ENCODE assay signal across 12 cellular contexts in the genomic region with DNA sequence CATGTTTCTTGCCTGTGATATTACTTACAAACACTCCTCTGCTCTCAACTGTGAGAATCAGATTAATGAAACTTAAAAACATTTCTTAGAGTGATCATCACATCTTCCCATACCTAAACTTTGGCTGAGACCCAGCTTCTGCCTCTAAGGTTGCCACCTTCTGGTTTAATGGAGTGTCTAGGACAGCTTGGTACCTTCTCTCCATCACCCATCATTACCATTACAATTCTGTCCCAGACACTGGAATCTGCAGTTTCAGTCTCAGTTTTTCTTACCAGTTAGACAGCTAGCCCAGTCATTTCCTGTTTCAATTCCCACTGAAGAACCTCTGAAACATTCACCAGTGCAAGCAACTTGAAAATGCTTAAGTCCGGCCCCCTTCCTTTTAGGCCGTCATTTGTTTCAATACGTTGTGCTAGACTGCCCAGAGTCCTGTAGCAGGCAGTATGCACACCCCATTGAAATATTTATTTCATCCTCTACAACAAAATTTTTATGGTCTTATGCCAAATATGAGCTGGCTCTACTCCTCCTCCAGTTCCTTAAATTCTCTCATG.
DNase-seq lines count a peak whose midpoint lies in the region; ATAC-seq, FAIRE-seq and TF ChIP-seq lines count a peak whose summit lies in the region.
"Had no signal": no experiment of that assay in that cellular context is flagged by ENCODE, and none has a peak within 500 bp of the region (broad histone marks: within the 10 kb centered on the region; RNA-seq: fewer than 3 reads in every experiment).

No MANE protein-coding gene starts in this region.

- TF ChIP-seq POLR2A in GM12892 (IDR thresholded peaks at IDR 0.05; ENCODE audit: low read depth, low read length) = no peak

- DNase-seq in GM12892 (ENCODE audit: insufficient read length) (no peak), RPMI8226 (peak; percentile 28), glomerular visceral epithelial cell (ENCODE audit: extremely low spot score) (peak; percentile 8), skeletal muscle cell (ENCODE audit: low read depth) (peak; percentile 78), NCI-H526 (lab: John Stamatoyannopoulos, UW) (no peak)
- no peak for DNase-seq in stimulated activated naive CD4-positive, alpha-beta T cell (lab: John Stamatoyannopoulos, UW)
- no peak for DNase-seq in activated naive CD4-positive, alpha-beta T cell (lab: John Stamatoyannopoulos, UW)
- DNase-seq: activated naive CD4-positive, alpha-beta T cell treated with anti-CD3 and anti-CD28 coated beads, Interleukin-2, amount 10 ng/mL, durations not matched to agents 7 days and 5 days; head of caudate nucleus; pancreas had no signal

- ATAC-seq in HG02642 (IDR thresholded peaks at IDR 0.05; ENCODE audit: poor library complexity, unreplicated experiment) = no peak

- peak; percentile 66 for FAIRE-seq in GM12892 (lab: Jason Lieb, UNC)
- FAIRE-seq: TTC549 had no signal

- no peak overlapping the region for H3K4me3 ChIP-seq in skeletal muscle cell (ENCODE audit: low read depth, low read length)
- H3K4me3 ChIP-seq: pancreas had no signal

Comparison
In these comparisons a context has a peak if more than half of its experiments do, and no peak if none do; other contexts are left out.
1. DNase-seq: peak in RPMI8226 (single experiment), glomerular visceral epithelial cell (single experiment) and skeletal muscle cell (single experiment); none in GM12892 (single experiment), stimulated activated naive CD4-positive, alpha-beta T cell (0 of 6), activated naive CD4-positive, alpha-beta T cell (0 of 4) and NCI-H526 (0 of 2).